In genomic region chr15:98955980-98956723, GRCh38 we compare ENCODE assay signal across 15 cellular contexts. TPM values are rescaled to one million over a fixed set of nuclear protein-coding genes. Genes with fewer than 3 reads are reported as not detected.
DNase-seq lines count a peak whose midpoint lies in the region; ATAC-seq and TF ChIP-seq lines count a peak whose summit lies in the region.
"Had no signal": no experiment of that assay in that cellular context is flagged by ENCODE, and none has a peak within 500 bp of the region (broad histone marks: within the 10 kb centered on the region; RNA-seq: fewer than 3 reads in every experiment).

No MANE protein-coding gene starts in this region.

- H3K27ac Mint-ChIP-seq in Caco-2 (ENCODE audit: unreplicated experiment) (no peak overlapping the region), WTC11 (no peak overlapping the region)
- H3K27ac Mint-ChIP-seq: CD8-positive, alpha-beta memory T cell; mesothelial cell of epicardium had no signal

- H3K27me3 Mint-ChIP-seq in Caco-2 (ENCODE audit: insufficient read depth, unreplicated experiment) = no peaks in the 10 kb centered on the region
- H3K27me3 Mint-ChIP-seq in WTC11 (ENCODE audit: low read depth) = no peaks in the 10 kb centered on the region
- H3K27me3 Mint-ChIP-seq in activated T-cell treated with anti-CD3 and anti-CD28 coated beads, Interleukin-2, amount 50 U/mL, for 4 hours (ENCODE audit: low read depth) = no peaks in the 10 kb centered on the region
- H3K27me3 Mint-ChIP-seq: activated T-cell treated with anti-CD3 and anti-CD28 coated beads, Interleukin-2, amount 50 U/mL, for 24 hours had no signal

- intact Hi-C loops in thyroid gland (cut with DNase I) = no loop called here
- intact Hi-C loops in Caco-2 (cut with micrococcal nuclease; ENCODE audit: unreplicated experiment) = no loop called here

- CTCF ChIA-PET in Caco-2 (lab: Charles Lee) (interaction anchor here (0.6 kb wide), 1 partner anchor 51 kb away, joined by 3 read pairs; the partner anchor contains the start of gene PGPEP1L), WTC11 (lab: Charles Lee) (interaction anchor here (0.6 kb wide), 1 partner anchor 80 kb away, joined by 3 read pairs; no protein-coding TSS in a partner anchor)

- TF ChIP-seq POLR2A in thyroid gland (IDR thresholded peaks at IDR 0.05) = no peak

- H3K4me1 ChIP-seq in lung (ENCODE audit: control insufficient read depth in 2 of 2, insufficient read depth in 2 of 2, low read length in 2 of 2) (peaks cover 8 to 14% of the 10 kb centered on the region in 2 donors), thyroid gland (peaks cover 17 to 42% of the 10 kb centered on the region in 2 donors), Caco-2 (no peaks in the 10 kb centered on the region)

- BruUV-seq in Caco-2 (replicated peaks; lab: Mats Ljungman, UMichigan) = no TSS peak

- H3K9me3 Mint-ChIP-seq in Caco-2 (ENCODE audit: unreplicated experiment) = peaks cover 1% of the 10 kb centered on the region
- H3K9me3 Mint-ChIP-seq in WTC11 = peaks cover 1% of the 10 kb centered on the region; the same call in 1 of the 2 replicates
- H3K9me3 Mint-ChIP-seq in activated T-cell treated with anti-CD3 and anti-CD28 coated beads, Interleukin-2, amount 50 U/mL, for 4 hours = no peaks in the 10 kb centered on the region

- H3K36me3 Mint-ChIP-seq in Caco-2 (ENCODE audit: insufficient read depth, unreplicated experiment) (peaks cover 55% of the 10 kb centered on the region), WTC11 (peaks cover 48% of the 10 kb centered on the region)
- H3K36me3 Mint-ChIP-seq in activated T-cell treated with anti-CD3 and anti-CD28 coated beads, Interleukin-2, amount 50 U/mL, for 4 hours (ENCODE audit: insufficient read depth) = peaks cover 23% of the 10 kb centered on the region

- 64 to 77% methylated on average over 24 of the region's 24 CpGs for WGBS in lung, 2 donors
- WGBS in thyroid gland, 2 donors = 71 to 87% methylated on average over 23 to 24 of the region's 24 CpGs

- H3K36me3 ChIP-seq in KOPT-K1 (ENCODE audit: insufficient read depth, low read length) (peaks cover 43% of the 10 kb centered on the region), lung (ENCODE audit: control insufficient read depth in 2 of 2, insufficient read depth in 2 of 2, low read length in 2 of 2) (peaks cover 9 to 41% of the 10 kb centered on the region in 2 donors), thyroid gland (peaks cover 25 to 27% of the 10 kb centered on the region in 2 donors), Caco-2 (ENCODE audit: control insufficient read depth, insufficient read depth, low read length) (no peaks in the 10 kb centered on the region)

- H3K27ac ChIP-seq in KOPT-K1 (ENCODE audit: low read depth, low read length, poor library complexity, severe bottlenecking) (peak overlapping the region; percentile 100), caudate nucleus (ENCODE audit: low read depth, low read length) (peak overlapping the region; percentile 89), lung (ENCODE audit: low read depth in 1 of 2, low read length in 1 of 2) (peak overlapping the region in 1 of 2 donors; percentile 20), thyroid gland (peak overlapping the region; percentile 94 to 99 (median 96))

- TF ChIP-seq CTCF in lung (IDR thresholded peaks at IDR 0.05; ENCODE audit: control extremely low read depth, extremely low read depth) (no peak), thyroid gland (IDR thresholded peaks at IDR 0.05) (no peak), Caco-2 (IDR thresholded peaks at IDR 0.05; ENCODE audit: insufficient read depth in 1 of 2, low read depth in 1 of 2, low read length in 1 of 2, severe bottlenecking in 1 of 2, unreplicated experiment in 1 of 2) (no peak), WTC11 (IDR thresholded peaks at IDR 0.05) (no peak)

- no peak overlapping the region for H3K4me3 ChIP-seq in lung
- no peak overlapping the region for H3K4me3 ChIP-seq in thyroid gland (replicated peaks in 1 of 3)
- H3K4me3 ChIP-seq in Caco-2 (ENCODE audit: low read depth, low read length) = no peak overlapping the region

- ATAC-seq in lung (ENCODE audit: insufficient read depth, low FRiP score) (peak; percentile 12), WTC11 (no peak)
- ATAC-seq in activated T-cell treated with anti-CD3 and anti-CD28 coated beads, Interleukin-2, amount 50 U/mL, for 4 hours = no peak

- H3K4me3 Mint-ChIP-seq in Caco-2 (ENCODE audit: unreplicated experiment) (no peak overlapping the region), WTC11 (no peak overlapping the region)
- no peak overlapping the region for H3K4me3 Mint-ChIP-seq in activated T-cell treated with anti-CD3 and anti-CD28 coated beads, Interleukin-2, amount 50 U/mL, for 4 hours
- H3K4me3 Mint-ChIP-seq: activated T-cell treated with anti-CD3 and anti-CD28 coated beads, Interleukin-2, amount 50 U/mL, for 24 hours; CD8-positive, alpha-beta memory T cell; mesothelial cell of epicardium had no signal

- no peaks in the 10 kb centered on the region for H3K27me3 ChIP-seq in lung (ENCODE audit: control insufficient read depth, insufficient read depth)
- no peaks in the 10 kb centered on the region for H3K27me3 ChIP-seq in thyroid gland
- no peaks in the 10 kb centered on the region for H3K27me3 ChIP-seq in Caco-2 (replicated peaks; ENCODE audit: control insufficient read depth, insufficient read depth, low read length)

- DNase-seq in caudate nucleus (lab: John Stamatoyannopoulos, UW) (peak in 8 of 61 donors; percentile 2 to 44 (median 16)), lung (ENCODE audit: low spot score) (no peak), thyroid gland (peak; percentile 28 to 29), Caco-2 (no peak), WTC11 (ENCODE audit: low spot score) (no peak)
- no peak for DNase-seq in activated T-cell treated with anti-CD3 and anti-CD28 coated beads, Interleukin-2, amount 50 U/mL, for 4 hours
- DNase-seq: activated T-cell treated with anti-CD3 and anti-CD28 coated beads, Interleukin-2, amount 50 U/mL, for 24 hours; CD8-positive, alpha-beta memory T cell; NCI-H1417; NCI-H446; OCI-M1; stimulated activated CD4-positive, alpha-beta T cell treated with anti-CD3 and anti-CD28 coated beads, Interleukin-1b, Interleukin-23, amount 100 ng/mL, for 48 hours; stimulated activated CD8-positive, alpha-beta memory T cell treated with anti-CD3 and anti-CD28 coated beads, Interleukin-4, amount 100 ng/mL, for 48 hours had no signal

- H3K4me1 Mint-ChIP-seq in Caco-2 (ENCODE audit: low read depth, unreplicated experiment) (no peaks in the 10 kb centered on the region), WTC11 (no peaks in the 10 kb centered on the region)
- peaks cover 10% of the 10 kb centered on the region for H3K4me1 Mint-ChIP-seq in activated T-cell treated with anti-CD3 and anti-CD28 coated beads, Interleukin-2, amount 50 U/mL, for 4 hours (ENCODE audit: low read depth)
- H3K4me1 Mint-ChIP-seq: mesothelial cell of epicardium had no signal

- H3K9me3 ChIP-seq in KOPT-K1 (ENCODE audit: insufficient read depth, low read length, poor library complexity, severe bottlenecking) (peaks cover 6% of the 10 kb centered on the region), lung (ENCODE audit: control insufficient read depth in 2 of 2, insufficient read depth in 1 of 2, low read length in 1 of 2) (peaks cover 0 to 4% of the 10 kb centered on the region in 2 donors), thyroid gland (no peaks in the 10 kb centered on the region), Caco-2 (no peaks in the 10 kb centered on the region)

- POLR2A ChIA-PET in Caco-2 (lab: Charles Lee) (no interaction called here), WTC11 (lab: Charles Lee) (no interaction called here)

TF ChIP-seq in WTC11, 78 proteins besides CTCF, POLR2A, EP300 and RAD21 (continues in another document):
- TF ChIP-seq ZNF396 (CRISPR knock-in tag; IDR thresholded peaks at IDR 0.05; ENCODE audit: borderline replicate concordance) (no peak), ZNF532 (CRISPR knock-in tag; IDR thresholded peaks at IDR 0.05; ENCODE audit: borderline replicate concordance) (no peak), JUN (CRISPR knock-in tag; IDR thresholded peaks at IDR 0.05) (no peak)

RNA-seq across cellular contexts. Expression of gene PGPEP1L, which starts 51.4 kb away (rescaled TPM):
- total RNA-seq in lung (under 1 TPM in 1 of 2 donors, not detected in 1; 0.21 TPM), thyroid gland (not detected), Caco-2 (2022) (not detected in 2 replicates), WTC11 (2021) (not detected in 3 replicates)
- not detected for polyA plus RNA-seq in lung
- total RNA-seq in activated T-cell treated with anti-CD3 and anti-CD28 coated beads, Interleukin-2, amount 50 U/mL, for 4 hours = not detected
- total RNA-seq: CD8-positive, alpha-beta memory T cell; mesothelial cell of epicardium had no signal
- polyA plus RNA-seq: CD8-positive, alpha-beta memory T cell had no signal

Comparison
In these comparisons a context has a peak if more than half of its experiments do, and no peak if none do; other contexts are left out.
1. DNase-seq: peak in thyroid gland (2 of 2); none in lung (single experiment), Caco-2 (0 of 2), WTC11 (single experiment) and activated T-cell treated with anti-CD3 and anti-CD28 coated beads, Interleukin-2, amount 50 U/mL, for 4 hours (single experiment).